ENCODE assay signal across 8 cellular contexts in genomic region chr20:59403261-59403961, GRCh38.
DNase-seq lines count a peak whose midpoint lies in the region; ATAC-seq, FAIRE-seq and TF ChIP-seq lines count a peak whose summit lies in the region.

No MANE protein-coding gene starts in this region.

- H3K27ac ChIP-seq in A549, result peak overlapping the region; percentile 79 to 80
- H3K27ac ChIP-seq in heart right ventricle, result no peak overlapping the region
- H3K27ac ChIP-seq in vagina, result no peak overlapping the region

- peak overlapping the region; percentile 88 for H3K4me2 ChIP-seq in A549

- WGBS in A549 (ENCODE audit: missing lambda C conversion rate), result 45% methylated on average over 16 of the region's 46 CpGs
- 3 to 6% methylated on average over 46 of the region's 46 CpGs for WGBS in heart right ventricle, 2 donors

- no peaks in the 10 kb centered on the region for H3K36me3 ChIP-seq in heart right ventricle
- no peaks in the 10 kb centered on the region for H3K36me3 ChIP-seq in vagina

- no peak for FAIRE-seq in A549 (lab: Jason Lieb, UNC)

- intact Hi-C loops in heart right ventricle (cut with DNase I), result loop anchor here in 8 of 10 donors (5.0 to 10.0 kb wide), 7 partner anchors 179 to 539 kb away; no protein-coding TSS in a partner anchor
- intact Hi-C loops in vagina (cut with DNase I), result loop anchor here (5.0 kb wide), 1 partner anchor 521 kb away; no protein-coding TSS in a partner anchor

- TF ChIP-seq RAD21 in A549 (conservative IDR thresholded peaks at IDR 0.05 in 1 of 2, IDR thresholded peaks at IDR 0.05 in 1 of 2), result peak; percentile 92 to 99

- TF ChIP-seq POLR2A in A549 (IDR thresholded peaks at IDR 0.05; ENCODE audit: low read length) (no peak), vagina (IDR thresholded peaks at IDR 0.05) (no peak)

- DNase-seq in A549 (ENCODE audit: low read depth in 1 of 2, low spot score in 1 of 2) (peak; percentile 29 to 75), GM19240 (ENCODE audit: insufficient read length, low spot score) (peak; percentile 40), RPMI8226 (peak; percentile 60), heart right ventricle (peak; percentile 21 to 52), putamen (ENCODE audit: low spot score) (peak; percentile 14), vagina (ENCODE audit: extremely low spot score in 2 of 2) (no peak), NCI-H2081 (lab: John Stamatoyannopoulos, UW) (no peak)
- peak; percentile 75 for DNase-seq in activated naive CD4-positive, alpha-beta T cell treated with Interleukin-2 at 50 U/mL for 16 hours

- TF ChIP-seq CTCF in A549 (IDR thresholded peaks at IDR 0.05), result peak; percentile 94
- TF ChIP-seq CTCF in heart right ventricle (IDR thresholded peaks at IDR 0.05), result peak; percentile 80 to 98 (median 95)
- peak; percentile 75 to 92 (median 88) for TF ChIP-seq CTCF in vagina (IDR thresholded peaks at IDR 0.05)

- no peak for TF ChIP-seq EP300 in A549 (IDR thresholded peaks at IDR 0.05)

- peaks cover 27% of the 10 kb centered on the region for H3K4me1 ChIP-seq in A549
- H3K4me1 ChIP-seq in heart right ventricle, result peaks cover 0 to 19% (median 10%) of the 10 kb centered on the region in 9 donors
- peaks cover 24% of the 10 kb centered on the region for H3K4me1 ChIP-seq in vagina

- H3K27me3 ChIP-seq in heart right ventricle (peaks cover 12 to 97% (median 89%) of the 10 kb centered on the region in 7 donors), vagina (no peaks in the 10 kb centered on the region)

- CTCF ChIA-PET in A549 (lab: Yijun Ruan, JAX), result interaction anchor here (0.6 to 3.4 kb wide), 89 partner anchors 9 to 1396 kb away, joined by 3 to 37 read pairs (median 4); no protein-coding TSS in a partner anchor

- H3K9me3 ChIP-seq in A549, result no peaks in the 10 kb centered on the region
- H3K9me3 ChIP-seq in heart right ventricle, result no peaks in the 10 kb centered on the region
- no peaks in the 10 kb centered on the region for H3K9me3 ChIP-seq in vagina

- POLR2A ChIA-PET in A549 (lab: Yijun Ruan, JAX), result no interaction called here

- H3K4me3 ChIP-seq in A549, result peak overlapping the region; percentile 28; the same call in 2 of the 3 replicates
- peak overlapping the region in 3 of 10 donors; percentile 9 to 17 (median 10) for H3K4me3 ChIP-seq in heart right ventricle
- peak overlapping the region; percentile 8 to 24 for H3K4me3 ChIP-seq in vagina

- ATAC-seq in A549 (peak; percentile 75 to 93; a peak in 4 of 6 replicates), heart right ventricle (peak; percentile 60 to 78 (median 68))

TF ChIP-seq in A549, 52 proteins besides CTCF, POLR2A, EP300 and RAD21:
- TF ChIP-seq CBX2 (IDR thresholded peaks at IDR 0.05; ENCODE audit: borderline replicate concordance, low read depth) (no peak), SMC3 (IDR thresholded peaks at IDR 0.05) (peak; percentile 96), KDM5A (IDR thresholded peaks at IDR 0.05) (peak; percentile 65; the same call in 1 of the 2 replicates)

Comparison
In these comparisons a context has a peak if more than half of its experiments do, and no peak if none do; other contexts are left out.
1. DNase-seq: peak in A549 (2 of 2), GM19240 (single experiment), RPMI8226 (single experiment), activated naive CD4-positive, alpha-beta T cell treated with Interleukin-2 at 50 U/mL for 16 hours (single experiment), heart right ventricle (2 of 2) and putamen (single experiment); none in vagina (0 of 2) and NCI-H2081 (0 of 2).
2. H3K27ac ChIP-seq: peak in A549 (2 of 2); none in heart right ventricle (0 of 10) and vagina (single experiment).
3. Peak in every context shown above with its lines, with median percentiles within 50 percentile points of each other: CTCF ChIP-seq.